ENCODE assay signal across 27 cellular contexts in genomic region chr1:173084292-173084691, GRCh38. TPM values are rescaled to one million over a fixed set of nuclear protein-coding genes. Genes with fewer than 3 reads are reported as not detected.
"Had no signal": no experiment of that assay in that cellular context is flagged by ENCODE, and none has a peak within 500 bp of the region (broad histone marks: within the 10 kb centered on the region; RNA-seq: fewer than 3 reads in every experiment).

No MANE protein-coding gene starts in this region.

- H3K4me1 Mint-ChIP-seq: natural killer cell; nephron; neural progenitor cell; stimulated activated effector memory CD8-positive, alpha-beta T cell treated with anti-CD3 and anti-CD28 coated beads, Interleukin-12 subunit alpha, Interleukin-12 subunit beta, amount 100 ng/mL, for 72 hours; stimulated activated naive B cell treated with anti-CD40 and anti-IgM and Interleukin-4, amounts not matched to agents 10 μg/mL and 1 μg/mL and 100 μg/mL, for 72 hours had no signal

- H3K4me3 ChIP-seq: neural progenitor cell, ovary, psoas muscle, right lobe of liver, sigmoid colon, stomach, thoracic aorta, thyroid gland, tibial nerve, upper lobe of right lung, uterus had no signal

- H3K27ac Mint-ChIP-seq: natural killer cell; nephron; neural progenitor cell; progenitor cell of endocrine pancreas; stimulated activated effector memory CD8-positive, alpha-beta T cell treated with anti-CD3 and anti-CD28 coated beads, Interleukin-12 subunit alpha, Interleukin-12 subunit beta, amount 100 ng/mL, for 72 hours; stimulated activated naive B cell treated with anti-CD40 and anti-IgM and Interleukin-4, amounts not matched to agents 10 μg/mL and 1 μg/mL and 100 μg/mL, for 72 hours; stimulated activated naive CD8-positive, alpha-beta T cell treated with anti-CD3 and anti-CD28 coated beads, Interleukin-15, Interleukin-2, amounts not matched to agents 100 ng/mL and 50 ng/mL, for 24 hours had no signal

- H3K4me3 Mint-ChIP-seq: natural killer cell; nephron; neural progenitor cell; stimulated activated effector memory CD8-positive, alpha-beta T cell treated with anti-CD3 and anti-CD28 coated beads, Interleukin-12 subunit alpha, Interleukin-12 subunit beta, amount 100 ng/mL, for 72 hours; stimulated activated naive B cell treated with anti-CD40 and anti-IgM and Interleukin-4, amounts not matched to agents 10 μg/mL and 1 μg/mL and 100 μg/mL, for 72 hours; stimulated activated naive CD8-positive, alpha-beta T cell treated with anti-CD3 and anti-CD28 coated beads, Interleukin-15, Interleukin-2, amounts not matched to agents 100 ng/mL and 50 ng/mL, for 24 hours had no signal

- H2AFZ ChIP-seq: neural progenitor cell, parathyroid adenoma had no signal

- H3K27me3 Mint-ChIP-seq: progenitor cell of endocrine pancreas; stimulated activated naive B cell treated with anti-CD40 and anti-IgM and Interleukin-4, amounts not matched to agents 10 μg/mL and 1 μg/mL and 100 μg/mL, for 72 hours; stimulated activated naive CD8-positive, alpha-beta T cell treated with anti-CD3 and anti-CD28 coated beads, Interleukin-15, Interleukin-2, amounts not matched to agents 100 ng/mL and 50 ng/mL, for 24 hours had no signal

- H3K27me3 ChIP-seq: neural progenitor cell, ovary, right lobe of liver, sigmoid colon, stomach, thyroid gland, tibial nerve, upper lobe of right lung, uterus had no signal

- H3K4me2 ChIP-seq: neural progenitor cell had no signal

- DNase-seq: natural killer cell; occipital lobe; ovary; psoas muscle; right cardiac atrium; right lobe of liver; sigmoid colon; small intestine; stimulated activated CD4-positive, alpha-beta T cell treated with anti-CD3 and anti-CD28 coated beads, Interleukin-15, amount 100 ng/mL, for 24 hours; stimulated activated CD4-positive, alpha-beta T cell treated with anti-CD3 and anti-CD28 coated beads, Interleukin-2, amount 100 ng/mL, for 24 hours; stimulated activated CD4-positive, alpha-beta T cell treated with anti-CD3 and anti-CD28 coated beads, Interleukin-2, amount 100 ng/mL, for 48 hours; stimulated activated CD4-positive, alpha-beta T cell treated with anti-CD3 and anti-CD28 coated beads, Interleukin-4, amount 100 ng/mL, for 24 hours; stimulated activated naive B cell treated with anti-CD40 and anti-IgM and Interleukin-4, amounts not matched to agents 10 μg/mL and 1 μg/mL and 100 μg/mL, for 72 hours; stimulated activated naive CD4-positive, alpha-beta T cell treated with Interleukin-2 at 50 U/mL for 16 hours; stomach; thyroid gland; trophoblast cell; upper lobe of right lung; uterus had no signal

- H3K9ac ChIP-seq: neural progenitor cell, parathyroid adenoma had no signal

- H3K4me1 ChIP-seq: parathyroid adenoma, psoas muscle, right lobe of liver, stomach, thyroid gland, tibial nerve, upper lobe of right lung, uterus had no signal

- H3K36me3 ChIP-seq: neural progenitor cell, ovary, right lobe of liver, sigmoid colon, stomach, thoracic aorta, thyroid gland, tibial nerve, upper lobe of right lung, uterus had no signal

- H3K9me3 ChIP-seq: ovary, psoas muscle, stomach, thoracic aorta, thyroid gland, tibial nerve, upper lobe of right lung, uterus had no signal

- H3K36me3 Mint-ChIP-seq: natural killer cell; neural progenitor cell; stimulated activated effector memory CD8-positive, alpha-beta T cell treated with anti-CD3 and anti-CD28 coated beads, Interleukin-12 subunit alpha, Interleukin-12 subunit beta, amount 100 ng/mL, for 72 hours; stimulated activated naive B cell treated with anti-CD40 and anti-IgM and Interleukin-4, amounts not matched to agents 10 μg/mL and 1 μg/mL and 100 μg/mL, for 72 hours had no signal

- H3K9me3 Mint-ChIP-seq: natural killer cell; nephron; neural progenitor cell; stimulated activated effector memory CD8-positive, alpha-beta T cell treated with anti-CD3 and anti-CD28 coated beads, Interleukin-12 subunit alpha, Interleukin-12 subunit beta, amount 100 ng/mL, for 72 hours; stimulated activated naive CD8-positive, alpha-beta T cell treated with anti-CD3 and anti-CD28 coated beads, Interleukin-15, Interleukin-2, amounts not matched to agents 100 ng/mL and 50 ng/mL, for 24 hours had no signal

- H3K79me2 ChIP-seq: parathyroid adenoma had no signal

- FAIRE-seq: small intestine had no signal

- H3K27ac ChIP-seq: neural progenitor cell, ovary, parathyroid adenoma, psoas muscle, right lobe of liver, sigmoid colon, stomach, thoracic aorta, thyroid gland, tibial nerve, upper lobe of right lung, uterus had no signal

RNA-seq across cellular contexts. Expression of gene TNFSF18, which starts 33.6 kb away (rescaled TPM):
- total RNA-seq: progenitor cell of endocrine pancreas, right cardiac atrium, right lobe of liver, stomach, thyroid gland, tibial nerve, upper lobe of right lung had no signal
